ENCODE assay signal across 10 cellular contexts in genomic region chr1:74811421-74812179, GRCh38.
DNase-seq lines count a peak whose midpoint lies in the region; ATAC-seq and TF ChIP-seq lines count a peak whose summit lies in the region.
"Had no signal": no experiment of that assay in that cellular context is flagged by ENCODE, and none has a peak within 500 bp of the region (broad histone marks: within the 10 kb centered on the region; RNA-seq: fewer than 3 reads in every experiment).

No MANE protein-coding gene starts in this region.

- no peak overlapping the region for H3K27ac ChIP-seq in left ventricle myocardium inferior (replicated peaks)
- H3K27ac ChIP-seq: SJSA1 had no signal

- H3K9me3 Mint-ChIP-seq in activated CD4-positive, alpha-beta T cell treated with anti-CD3 and anti-CD28 coated beads for 36 hours (ENCODE audit: low read depth), result peaks cover 2% of the 10 kb centered on the region
- H3K9me3 Mint-ChIP-seq in stimulated activated memory B cell treated with anti-CD40 and anti-IgM and Interleukin-4, amounts not matched to agents 10 μg/mL and 1 μg/mL and 100 μg/mL, for 72 hours, result no peaks in the 10 kb centered on the region
- H3K9me3 Mint-ChIP-seq in stimulated activated naive CD8-positive, alpha-beta T cell treated with anti-CD3 and anti-CD28 coated beads, Interleukin-15, amount 100 ng/mL, for 72 hours, result no peaks in the 10 kb centered on the region
- H3K9me3 Mint-ChIP-seq: activated naive CD4-positive, alpha-beta T cell treated with anti-CD3 and anti-CD28 coated beads, Interleukin-2, amount 50 U/mL, for 24 hours had no signal

- no peaks in the 10 kb centered on the region for H3K27me3 ChIP-seq in left ventricle myocardium inferior (ENCODE audit: low read depth)
- H3K27me3 ChIP-seq: SJSA1 had no signal

- no peaks in the 10 kb centered on the region for H3K36me3 ChIP-seq in left ventricle myocardium inferior
- H3K36me3 ChIP-seq: SJSA1 had no signal

- intact Hi-C loops in activated CD4-positive, alpha-beta T cell treated with anti-CD3 and anti-CD28 coated beads for 36 hours (cut with DNase I, micrococcal nuclease), result no loop called here
- intact Hi-C loops in left ventricle myocardium inferior (cut with micrococcal nuclease), result no loop called here

- POLR2A ChIA-PET in activated CD4-positive, alpha-beta T cell treated with anti-CD3 and anti-CD28 coated beads for 36 hours (lab: Charles Lee), result no interaction called here

- H3K9me3 ChIP-seq in left ventricle myocardium inferior (replicated peaks), result peaks cover 10% of the 10 kb centered on the region
- H3K9me3 ChIP-seq: SJSA1 had no signal

- CTCF ChIA-PET in activated CD4-positive, alpha-beta T cell treated with anti-CD3 and anti-CD28 coated beads for 36 hours (lab: Charles Lee), result no interaction called here

- no peaks in the 10 kb centered on the region for H3K36me3 Mint-ChIP-seq in activated CD4-positive, alpha-beta T cell treated with anti-CD3 and anti-CD28 coated beads for 36 hours (ENCODE audit: low read depth)
- no peaks in the 10 kb centered on the region for H3K36me3 Mint-ChIP-seq in stimulated activated memory B cell treated with anti-CD40 and anti-IgM and Interleukin-4, amounts not matched to agents 10 μg/mL and 1 μg/mL and 100 μg/mL, for 72 hours
- H3K36me3 Mint-ChIP-seq: activated naive CD4-positive, alpha-beta T cell treated with anti-CD3 and anti-CD28 coated beads, Interleukin-2, amount 50 U/mL, for 24 hours had no signal

- ATAC-seq in activated CD4-positive, alpha-beta T cell treated with anti-CD3 and anti-CD28 coated beads for 36 hours, result peak; percentile 33
- peak; percentile 61 for ATAC-seq in HG02870 (IDR thresholded peaks at IDR 0.05; ENCODE audit: unreplicated experiment)
- peak; percentile 47 for ATAC-seq in stimulated activated memory B cell treated with anti-CD40 and anti-IgM and Interleukin-4, amounts not matched to agents 10 μg/mL and 1 μg/mL and 100 μg/mL, for 72 hours
- ATAC-seq in stimulated activated naive CD8-positive, alpha-beta T cell treated with anti-CD3 and anti-CD28 coated beads, Interleukin-15, amount 100 ng/mL, for 72 hours, result no peak

- H3K4me3 Mint-ChIP-seq in activated CD4-positive, alpha-beta T cell treated with anti-CD3 and anti-CD28 coated beads for 36 hours, result no peak overlapping the region
- no peak overlapping the region for H3K4me3 Mint-ChIP-seq in stimulated activated memory B cell treated with anti-CD40 and anti-IgM and Interleukin-4, amounts not matched to agents 10 μg/mL and 1 μg/mL and 100 μg/mL, for 72 hours
- no peak overlapping the region for H3K4me3 Mint-ChIP-seq in stimulated activated naive CD8-positive, alpha-beta T cell treated with anti-CD3 and anti-CD28 coated beads, Interleukin-15, amount 100 ng/mL, for 72 hours
- H3K4me3 Mint-ChIP-seq: activated naive CD4-positive, alpha-beta T cell treated with anti-CD3 and anti-CD28 coated beads, Interleukin-2, amount 50 U/mL, for 24 hours had no signal

- H3K4me1 Mint-ChIP-seq in activated CD4-positive, alpha-beta T cell treated with anti-CD3 and anti-CD28 coated beads for 36 hours, result no peaks in the 10 kb centered on the region
- peaks cover 7% of the 10 kb centered on the region for H3K4me1 Mint-ChIP-seq in stimulated activated memory B cell treated with anti-CD40 and anti-IgM and Interleukin-4, amounts not matched to agents 10 μg/mL and 1 μg/mL and 100 μg/mL, for 72 hours
- no peaks in the 10 kb centered on the region for H3K4me1 Mint-ChIP-seq in stimulated activated naive CD8-positive, alpha-beta T cell treated with anti-CD3 and anti-CD28 coated beads, Interleukin-15, amount 100 ng/mL, for 72 hours
- H3K4me1 Mint-ChIP-seq: activated naive CD4-positive, alpha-beta T cell treated with anti-CD3 and anti-CD28 coated beads, Interleukin-2, amount 50 U/mL, for 24 hours had no signal

- DNase-seq in activated CD4-positive, alpha-beta T cell treated with anti-CD3 and anti-CD28 coated beads for 36 hours, result no peak
- DNase-seq in activated CD4-positive, alpha-beta T cell treated with anti-CD3 and anti-CD28 coated beads, Interleukin-2, amount 50 U/mL, for 4 hours, result no peak
- peak; percentile 91 for DNase-seq in NCI-H1694 (lab: John Stamatoyannopoulos, UW)
- no peak for DNase-seq in T-helper 9 cell
- DNase-seq in left ventricle myocardium inferior, result no peak
- no peak for DNase-seq in stimulated activated naive CD8-positive, alpha-beta T cell treated with anti-CD3 and anti-CD28 coated beads, Interleukin-15, amount 100 ng/mL, for 72 hours

- H3K27ac Mint-ChIP-seq in activated CD4-positive, alpha-beta T cell treated with anti-CD3 and anti-CD28 coated beads for 36 hours, result no peak overlapping the region
- H3K27ac Mint-ChIP-seq in stimulated activated memory B cell treated with anti-CD40 and anti-IgM and Interleukin-4, amounts not matched to agents 10 μg/mL and 1 μg/mL and 100 μg/mL, for 72 hours, result no peak overlapping the region
- no peak overlapping the region for H3K27ac Mint-ChIP-seq in stimulated activated naive CD8-positive, alpha-beta T cell treated with anti-CD3 and anti-CD28 coated beads, Interleukin-15, amount 100 ng/mL, for 72 hours
- H3K27ac Mint-ChIP-seq: activated naive CD4-positive, alpha-beta T cell treated with anti-CD3 and anti-CD28 coated beads, Interleukin-2, amount 50 U/mL, for 24 hours had no signal

- H3K4me3 ChIP-seq in left ventricle myocardium inferior, result no peak overlapping the region
- H3K4me3 ChIP-seq: SJSA1 had no signal

- H3K27me3 Mint-ChIP-seq in activated CD4-positive, alpha-beta T cell treated with anti-CD3 and anti-CD28 coated beads for 36 hours, result peaks cover 6% of the 10 kb centered on the region
- peaks cover 9% of the 10 kb centered on the region for H3K27me3 Mint-ChIP-seq in stimulated activated memory B cell treated with anti-CD40 and anti-IgM and Interleukin-4, amounts not matched to agents 10 μg/mL and 1 μg/mL and 100 μg/mL, for 72 hours
- H3K27me3 Mint-ChIP-seq in stimulated activated naive CD8-positive, alpha-beta T cell treated with anti-CD3 and anti-CD28 coated beads, Interleukin-15, amount 100 ng/mL, for 72 hours, result no peaks in the 10 kb centered on the region

- TF ChIP-seq CTCF in left ventricle myocardium inferior (IDR thresholded peaks at IDR 0.05; ENCODE audit: borderline replicate concordance), result no peak

- no peaks in the 10 kb centered on the region for H3K4me1 ChIP-seq in left ventricle myocardium inferior
- H3K4me1 ChIP-seq: SJSA1 had no signal
